Comparison of ENCODE assay signal across 25 cellular contexts in genomic region chr1:171139890-171140289, GRCh38. TPM values are rescaled to one million over a fixed set of nuclear protein-coding genes. Genes with fewer than 3 reads are reported as not detected.
DNase-seq lines count a peak whose midpoint lies in the region; ATAC-seq, FAIRE-seq and TF ChIP-seq lines count a peak whose summit lies in the region.
"Had no signal": no experiment of that assay in that cellular context is flagged by ENCODE, and none has a peak within 500 bp of the region (broad histone marks: within the 10 kb centered on the region; RNA-seq: fewer than 3 reads in every experiment).

No MANE protein-coding gene starts in this region.

- no peak overlapping the region for H3K27ac ChIP-seq in A549
- peak overlapping the region; percentile 57 for H3K27ac ChIP-seq in parathyroid adenoma
- H3K27ac ChIP-seq: KMS-11, neural progenitor cell had no signal

- H3K4me2 ChIP-seq in A549 (no peak overlapping the region), parathyroid adenoma (ENCODE audit: low read length) (no peak overlapping the region)
- H3K4me2 ChIP-seq: hepatocyte, KMS-11, neural progenitor cell had no signal

- H3K4me1 ChIP-seq in A549 (no peaks in the 10 kb centered on the region), parathyroid adenoma (no peaks in the 10 kb centered on the region)
- H3K4me1 ChIP-seq: Caco-2 had no signal

- 71% methylated on average over 4 of the region's 4 CpGs for WGBS in A549 (ENCODE audit: missing lambda C conversion rate)

- no peak overlapping the region for H2AFZ ChIP-seq in parathyroid adenoma
- H2AFZ ChIP-seq: hepatocyte, neural progenitor cell had no signal

- H3K4me3 ChIP-seq in A549, result no peak overlapping the region
- no peak overlapping the region for H3K4me3 ChIP-seq in parathyroid adenoma (ENCODE audit: low read depth, low read length)
- H3K4me3 ChIP-seq: hepatocyte, neural progenitor cell had no signal

- no peak for TF ChIP-seq POLR2A in A549 (IDR thresholded peaks at IDR 0.05; ENCODE audit: low read length)

- CTCF ChIA-PET in A549 (lab: Yijun Ruan, JAX), result no interaction called here

- TF ChIP-seq RAD21 in A549 (conservative IDR thresholded peaks at IDR 0.05 in 1 of 2, IDR thresholded peaks at IDR 0.05 in 1 of 2), result no peak

- H3K79me2 ChIP-seq in parathyroid adenoma, result no peaks in the 10 kb centered on the region
- H3K79me2 ChIP-seq: hepatocyte had no signal

- H3K36me3 ChIP-seq in parathyroid adenoma (ENCODE audit: control insufficient read depth, insufficient read depth, low read length), result no peaks in the 10 kb centered on the region
- H3K36me3 ChIP-seq: neural progenitor cell had no signal

- DNase-seq in A549 (ENCODE audit: low read depth in 1 of 2, low spot score in 1 of 2) (no peak), DMS79 treated with DMSO at 0.1 percent for 48 hours (lab: John Stamatoyannopoulos, UW) (peak; percentile 82), RPMI8226 (peak; percentile 12), frontal cortex (ENCODE audit: low spot score in 2 of 2) (no peak)
- no peak for DNase-seq in activated CD4-positive, alpha-beta T cell treated with anti-CD3 and anti-CD28 coated beads, Interleukin-2, amount 50 U/mL, for 4 hours
- DNase-seq: activated B cell treated with CpG ODN at 0.5 μM for 24 hours; activated naive CD8-positive, alpha-beta T cell treated with anti-CD3 and anti-CD28 coated beads, Interleukin-2, amount 50 U/mL, for 24 hours; Caco-2; cerebellar nuclear complex; effector memory CD8-positive, alpha-beta T cell; midbrain; NCI-H1092 treated with DMSO at 0.1 percent for 48 hours; PC-3; substantia nigra had no signal

- POLR2A ChIA-PET in A549 (lab: Yijun Ruan, JAX), result no interaction called here

- no peaks in the 10 kb centered on the region for H3K27me3 ChIP-seq in parathyroid adenoma (ENCODE audit: control insufficient read depth, insufficient read depth, low read length)
- H3K27me3 ChIP-seq: hepatocyte, neural progenitor cell had no signal

- TF ChIP-seq EP300 in A549 (IDR thresholded peaks at IDR 0.05), result no peak

- TF ChIP-seq CTCF in A549 (IDR thresholded peaks at IDR 0.05) (no peak), parathyroid adenoma (IDR thresholded peaks at IDR 0.05) (no peak)

- H3K9me3 ChIP-seq in A549 (no peaks in the 10 kb centered on the region), parathyroid adenoma (ENCODE audit: control insufficient read depth, low read length) (no peaks in the 10 kb centered on the region)
- H3K9me3 ChIP-seq: Caco-2 had no signal

- no peak overlapping the region for H3K9ac ChIP-seq in parathyroid adenoma
- H3K9ac ChIP-seq: KMS-11, neural progenitor cell had no signal

- FAIRE-seq in A549 (lab: Jason Lieb, UNC), result peak; percentile 13
- no peak for FAIRE-seq in frontal cortex (lab: Jason Lieb, UNC)
- FAIRE-seq: H1, keratinocyte had no signal

- ATAC-seq in A549, result no peak
- no peak for ATAC-seq in GM19463 (IDR thresholded peaks at IDR 0.05; ENCODE audit: unreplicated experiment)
- no peak for ATAC-seq in GM19467 (IDR thresholded peaks at IDR 0.05; ENCODE audit: unreplicated experiment)
- ATAC-seq: activated naive CD8-positive, alpha-beta T cell treated with anti-CD3 and anti-CD28 coated beads, Interleukin-2, amount 50 U/mL, for 24 hours; activated T-helper 17 cell treated with anti-CD3 and anti-CD28 coated beads, Interleukin-2, amount 50 U/mL, for 72 hours; effector memory CD8-positive, alpha-beta T cell; PC-3 had no signal

TF ChIP-seq in A549, 52 proteins besides CTCF, POLR2A, EP300 and RAD21:
- TF ChIP-seq TP53 (CRISPR knock-in tag; IDR thresholded peaks at IDR 0.05) (no peak), HEYL (CRISPR knock-in tag; IDR thresholded peaks at IDR 0.05) (no peak), HOXB5 (CRISPR knock-in tag; IDR thresholded peaks at IDR 0.05) (no peak), CHD4 (IDR thresholded peaks at IDR 0.05; ENCODE audit: borderline replicate concordance) (no peak), ZSCAN20 (CRISPR knock-in tag; IDR thresholded peaks at IDR 0.05) (no peak), EHF (CRISPR knock-in tag; IDR thresholded peaks at IDR 0.05) (no peak), JUN (IDR thresholded peaks at IDR 0.05) (no peak), RNF2 (IDR thresholded peaks at IDR 0.05; ENCODE audit: borderline replicate concordance, low read depth) (no peak), ATOH8 (CRISPR knock-in tag; IDR thresholded peaks at IDR 0.05; ENCODE audit: low read depth) (no peak), KDM5A (IDR thresholded peaks at IDR 0.05) (no peak), BHLHE40 (IDR thresholded peaks at IDR 0.05; ENCODE audit: low read depth, low read length) (no peak), E2F6 (IDR thresholded peaks at IDR 0.05; ENCODE audit: borderline replicate concordance, low read depth) (no peak), JUNB (IDR thresholded peaks at IDR 0.05) (no peak), RCOR1 (IDR thresholded peaks at IDR 0.05; ENCODE audit: low read depth, low read length) (no peak), ZFP36 (IDR thresholded peaks at IDR 0.05; ENCODE audit: borderline replicate concordance, partially characterized antibody) (no peak), ZNF302 (CRISPR knock-in tag; IDR thresholded peaks at IDR 0.05) (no peak), TFCP2L1 (CRISPR knock-in tag; IDR thresholded peaks at IDR 0.05) (no peak), HOXB13 (CRISPR knock-in tag; IDR thresholded peaks at IDR 0.05; ENCODE audit: low read depth) (no peak)

RNA-seq across cellular contexts. Expression of gene FMO2, which starts 45.2 kb away (rescaled TPM):
- polyA plus RNA-seq in A549 (2011; rRNA removed), result not detected in 2 replicates
- polyA plus RNA-seq in A549 (2012; cell fraction: cytosol; rRNA removed), result not detected in 2 replicates
- polyA plus RNA-seq in A549 (2012; cell fraction: nucleus; rRNA removed), result not detected in 2 replicates
- polyA plus RNA-seq in A549 (2017; fragmentation: RNase III; extraction: RNeasy Plus Mini Kit Qiagen cat#74134 plus additional on column Dnase treatment), result not detected in 3 replicates
- polyA minus RNA-seq in A549 (2011; rRNA and poly(A)+ RNA removed), result not detected in 2 replicates
- 0.41 TPM for total RNA-seq in frontal cortex
- total RNA-seq: activated B cell treated with CpG ODN at 0.5 μM for 24 hours; activated CD8-positive, alpha-beta memory T cell treated with anti-CD3 and anti-CD28 coated beads for 36 hours; activated T-helper 17 cell treated with anti-CD3 and anti-CD28 coated beads, Interleukin-2, amount 50 U/mL, for 72 hours; Caco-2; H1; PC-3; SK-MEL-5 had no signal
- polyA plus RNA-seq: H1, hepatocyte had no signal

RNA-seq across cellular contexts. Expression of gene FMO3, which starts 49.2 kb away (rescaled TPM):
- polyA plus RNA-seq in A549 (2011; rRNA removed) (not detected in 2 replicates), A549 (2017; fragmentation: RNase III; extraction: RNeasy Plus Mini Kit Qiagen cat#74134 plus additional on column Dnase treatment) (not detected in 3 replicates)
- polyA plus RNA-seq in A549 (2012; cell fraction: cytosol; rRNA removed), result not detected in 2 replicates
- not detected in 2 replicates for polyA plus RNA-seq in A549 (2012; cell fraction: nucleus; rRNA removed)
- polyA minus RNA-seq in A549 (2011; rRNA and poly(A)+ RNA removed), result not detected in 2 replicates
- total RNA-seq in frontal cortex, result not detected
- total RNA-seq: activated B cell treated with CpG ODN at 0.5 μM for 24 hours; activated CD8-positive, alpha-beta memory T cell treated with anti-CD3 and anti-CD28 coated beads for 36 hours; activated T-helper 17 cell treated with anti-CD3 and anti-CD28 coated beads, Interleukin-2, amount 50 U/mL, for 72 hours; Caco-2; H1; PC-3 had no signal
- polyA plus RNA-seq: H1, keratinocyte had no signal

Comparison
In these comparisons a context has a peak if more than half of its experiments do, and no peak if none do; other contexts are left out.
1. DNase-seq: peak in DMS79 treated with DMSO at 0.1 percent for 48 hours (single experiment) and RPMI8226 (single experiment); none in A549 (0 of 2), frontal cortex (0 of 2) and activated CD4-positive, alpha-beta T cell treated with anti-CD3 and anti-CD28 coated beads, Interleukin-2, amount 50 U/mL, for 4 hours (0 of 2).